11 cellular contexts compared by ENCODE assay signal in genomic region chr6:111741177-111741952, GRCh38.
DNase-seq lines count a peak whose midpoint lies in the region; ATAC-seq and TF ChIP-seq lines count a peak whose summit lies in the region.
"Had no signal": no experiment of that assay in that cellular context is flagged by ENCODE, and none has a peak within 500 bp of the region (broad histone marks: within the 10 kb centered on the region; RNA-seq: fewer than 3 reads in every experiment).

No MANE protein-coding gene starts in this region.

- peak overlapping the region in 8 of 12 donors; percentile 12 to 76 (median 50) for H3K27ac ChIP-seq in heart left ventricle
- H3K27ac ChIP-seq in subcutaneous abdominal adipose tissue (ENCODE audit: low read depth, low read length): peak overlapping the region; percentile 21
- H3K27ac ChIP-seq in trophoblast cell (ENCODE audit: low read depth, low read length): no peak overlapping the region

- H3K9me3 Mint-ChIP-seq in activated CD4-positive, alpha-beta memory T cell treated with anti-CD3 and anti-CD28 coated beads, Interleukin-2, amount 10 ng/mL, durations not matched to agents 7 days and 5 days: no peaks in the 10 kb centered on the region
- H3K9me3 Mint-ChIP-seq: HFFc6 had no signal

- H3K23ac ChIP-seq in trophoblast cell (ENCODE audit: low read length): no peak overlapping the region

- H3K9me3 ChIP-seq in heart left ventricle (no peaks in the 10 kb centered on the region), subcutaneous abdominal adipose tissue (ENCODE audit: control insufficient read depth in 5 of 5, low read length in 5 of 5) (no peaks in the 10 kb centered on the region), trophoblast cell (ENCODE audit: insufficient read depth, low read depth, low read length) (no peaks in the 10 kb centered on the region)

- H3K4ac ChIP-seq in trophoblast cell (ENCODE audit: low read depth, low read length): no peak overlapping the region

- H2AK5ac ChIP-seq in trophoblast cell (ENCODE audit: low read length): no peak overlapping the region

- no peak overlapping the region for H2BK12ac ChIP-seq in trophoblast cell (ENCODE audit: low read length)

- WGBS in heart left ventricle, 4 donors: 80 to 87% (median 82%) methylated on average over 5 of the region's 5 CpGs
- WGBS in trophoblast cell (ENCODE audit: extremely low coverage, insufficient coverage, insufficient read length): no CpG with 5 or more reads among the region's 5 CpGs

- H2AFZ ChIP-seq in trophoblast cell (ENCODE audit: insufficient read depth, low read length, poor library complexity): no peak overlapping the region

- TF ChIP-seq POLR2A in heart left ventricle (IDR thresholded peaks at IDR 0.05): no peak
- no peak for TF ChIP-seq POLR2A in GM18505 (IDR thresholded peaks at IDR 0.05; ENCODE audit: borderline replicate concordance, extremely low read depth, insufficient read depth, insufficient read length)

- H3K27ac Mint-ChIP-seq in activated CD4-positive, alpha-beta memory T cell treated with anti-CD3 and anti-CD28 coated beads, Interleukin-2, amount 10 ng/mL, durations not matched to agents 7 days and 5 days: peak overlapping the region; percentile 11
- H3K27ac Mint-ChIP-seq: HFFc6 had no signal

- H3K27me3 Mint-ChIP-seq in activated CD4-positive, alpha-beta memory T cell treated with anti-CD3 and anti-CD28 coated beads, Interleukin-2, amount 10 ng/mL, durations not matched to agents 7 days and 5 days: no peaks in the 10 kb centered on the region

- no peak overlapping the region for H4K12ac ChIP-seq in trophoblast cell (ENCODE audit: low read depth, low read length)

- H3K27me3 ChIP-seq in heart left ventricle (no peaks in the 10 kb centered on the region), subcutaneous abdominal adipose tissue (ENCODE audit: control insufficient read depth in 5 of 5, insufficient read depth in 4 of 5, low read length in 5 of 5) (no peaks in the 10 kb centered on the region), trophoblast cell (ENCODE audit: insufficient read depth, low read length) (no peaks in the 10 kb centered on the region)

- H3K4me1 ChIP-seq in heart left ventricle (peaks cover 6 to 88% (median 47%) of the 10 kb centered on the region in 12 donors), subcutaneous abdominal adipose tissue (ENCODE audit: control insufficient read depth in 5 of 5, insufficient read depth in 5 of 5, low read length in 5 of 5) (peaks cover 21 to 56% (median 31%) of the 10 kb centered on the region in 5 donors), trophoblast cell (ENCODE audit: control insufficient read depth in 1 of 2, insufficient read depth in 2 of 2, low read length in 2 of 2) (peaks cover 2 to 10% of the 10 kb centered on the region in 2 experiments)

- DNase-seq in heart left ventricle (no peak), Right ventricle myocardium superior (no peak), trophoblast cell (no peak)
- no peak for DNase-seq in activated CD4-positive, alpha-beta memory T cell treated with anti-CD3 and anti-CD28 coated beads, Interleukin-2, amount 10 ng/mL, durations not matched to agents 7 days and 5 days
- DNase-seq: activated CD8-positive, alpha-beta memory T cell treated with anti-CD3 and anti-CD28 coated beads, Interleukin-2, amount 50 U/mL, for 48 hours; HFFc6; NCI-H2029 treated with DMSO at 0.1 percent for 48 hours had no signal

- H3K4me3 Mint-ChIP-seq in activated CD4-positive, alpha-beta memory T cell treated with anti-CD3 and anti-CD28 coated beads, Interleukin-2, amount 10 ng/mL, durations not matched to agents 7 days and 5 days: no peak overlapping the region
- H3K4me3 Mint-ChIP-seq: HFFc6 had no signal

- peaks cover 71% of the 10 kb centered on the region for H3K4me1 Mint-ChIP-seq in activated CD4-positive, alpha-beta memory T cell treated with anti-CD3 and anti-CD28 coated beads, Interleukin-2, amount 10 ng/mL, durations not matched to agents 7 days and 5 days

- H3K18ac ChIP-seq in trophoblast cell (ENCODE audit: low read length): no peak overlapping the region

- no peak overlapping the region for H4K91ac ChIP-seq in trophoblast cell (ENCODE audit: low read depth, low read length)

- CTCF ChIA-PET in activated CD4-positive, alpha-beta memory T cell treated with anti-CD3 and anti-CD28 coated beads, Interleukin-2, amount 10 ng/mL, durations not matched to agents 7 days and 5 days (lab: Charles Lee): interaction anchor here (0.8 to 1.3 kb wide), 2 partner anchors 18 to 36 kb away, joined by 3 to 5 read pairs; no protein-coding TSS in a partner anchor

- H2BK120ac ChIP-seq in trophoblast cell (ENCODE audit: insufficient read depth, low read length, poor library complexity): no peak overlapping the region

- H4K8ac ChIP-seq in trophoblast cell (ENCODE audit: low read depth, low read length): no peak overlapping the region

- no peak for TF ChIP-seq CTCF in heart left ventricle (IDR thresholded peaks at IDR 0.05)

- H3K36me3 ChIP-seq in heart left ventricle (peaks cover 0 to 4% (median 0%) of the 10 kb centered on the region in 9 donors), subcutaneous abdominal adipose tissue (ENCODE audit: control insufficient read depth in 5 of 5, insufficient read depth in 5 of 5, low read length in 5 of 5) (peaks cover 0 to 13% (median 0%) of the 10 kb centered on the region in 5 donors), trophoblast cell (ENCODE audit: control insufficient read depth in 1 of 2, insufficient read depth in 2 of 2, low read length in 2 of 2) (no peaks in the 10 kb centered on the region)

- H3K4me3 ChIP-seq in heart left ventricle (no peak overlapping the region), subcutaneous abdominal adipose tissue (ENCODE audit: low read depth in 1 of 5, low read length in 5 of 5) (no peak overlapping the region), trophoblast cell (ENCODE audit: low read depth, low read length) (no peak overlapping the region)

- peaks cover 76% of the 10 kb centered on the region for H3K36me3 Mint-ChIP-seq in activated CD4-positive, alpha-beta memory T cell treated with anti-CD3 and anti-CD28 coated beads, Interleukin-2, amount 10 ng/mL, durations not matched to agents 7 days and 5 days (ENCODE audit: low read depth)

- POLR2A ChIA-PET in activated CD4-positive, alpha-beta memory T cell treated with anti-CD3 and anti-CD28 coated beads, Interleukin-2, amount 10 ng/mL, durations not matched to agents 7 days and 5 days (lab: Charles Lee): no interaction called here

- no peak overlapping the region for H3K14ac ChIP-seq in trophoblast cell (ENCODE audit: low read length)

- ATAC-seq in heart left ventricle (no peak), Right ventricle myocardium superior (ENCODE audit: poor library complexity) (no peak), HG02610 (IDR thresholded peaks at IDR 0.05; ENCODE audit: unreplicated experiment) (peak; percentile 70), GM21526 (IDR thresholded peaks at IDR 0.05; ENCODE audit: low FRiP score, unreplicated experiment) (no peak), GM18505 (IDR thresholded peaks at IDR 0.05; ENCODE audit: unreplicated experiment) (no peak)

- no peak overlapping the region for H2BK5ac ChIP-seq in trophoblast cell (ENCODE audit: low read depth, low read length, poor library complexity)

- H3K4me2 ChIP-seq in trophoblast cell (ENCODE audit: low read length): no peak overlapping the region

- intact Hi-C loops in heart left ventricle (cut with DNase I) (loop anchor here in 1 of 10 donors (10.0 kb wide), 1 partner anchor 133 kb away; the partner anchor contains the start of gene FYN), Right ventricle myocardium superior (cut with DNase I) (no loop called here)

- no peak overlapping the region for H3K9ac ChIP-seq in subcutaneous abdominal adipose tissue (ENCODE audit: low read length in 5 of 5)
- H3K9ac ChIP-seq in trophoblast cell (ENCODE audit: low read length): no peak overlapping the region

- H3K79me1 ChIP-seq in trophoblast cell (ENCODE audit: low read length): no peaks in the 10 kb centered on the region

- H3K79me2 ChIP-seq in trophoblast cell (ENCODE audit: control insufficient read depth, insufficient read depth, low read length, poor library complexity): no peaks in the 10 kb centered on the region
